In genomic region chr16:53773150-53773846, GRCh38 we compare ENCODE assay signal across 9 cellular contexts.
DNase-seq lines count a peak whose midpoint lies in the region; TF ChIP-seq lines count a peak whose summit lies in the region.
"Had no signal": no experiment of that assay in that cellular context is flagged by ENCODE, and none has a peak within 500 bp of the region (broad histone marks: within the 10 kb centered on the region; RNA-seq: fewer than 3 reads in every experiment).

No MANE protein-coding gene starts in this region.

- no peaks in the 10 kb centered on the region for H3K36me3 Mint-ChIP-seq in immature natural killer cell

- no peaks in the 10 kb centered on the region for H3K9me3 Mint-ChIP-seq in immature natural killer cell

- H3K9me3 ChIP-seq in OCI-LY7 (ENCODE audit: low read length) (no peaks in the 10 kb centered on the region), mucosa of rectum (ENCODE audit: control insufficient read depth in 2 of 2, low read length in 2 of 2) (no peaks in the 10 kb centered on the region)

- no peak overlapping the region for H3K27ac ChIP-seq in OCI-LY7 (ENCODE audit: low read depth, low read length, poor library complexity, severe bottlenecking)
- peak overlapping the region; percentile 5 to 50 for H3K27ac ChIP-seq in mucosa of rectum (ENCODE audit: low read depth in 2 of 2, low read length in 2 of 2)
- H3K27ac ChIP-seq: epithelial cell of prostate had no signal

- H3K4me3 ChIP-seq in AG04449 (ENCODE audit: low read depth, low read length) (no peak overlapping the region), GM12865 (ENCODE audit: low read depth, low read length) (no peak overlapping the region), OCI-LY7 (ENCODE audit: low read depth, low read length, poor library complexity, severe bottlenecking) (no peak overlapping the region), mucosa of rectum (ENCODE audit: low read length in 2 of 2) (no peak overlapping the region)

- POLR2A ChIA-PET in AG04449 (lab: Yijun Ruan, JAX) (interaction anchor here (0.5 to 1.0 kb wide), 2 partner anchors 512 to 1484 kb away, joined by 3 to 4 read pairs; no protein-coding TSS in a partner anchor), OCI-LY7 (lab: Charles Lee) (interaction anchor here (0.7 to 1.4 kb wide), 3 partner anchors 12 to 80 kb away, joined by 3 to 4 read pairs (median 4); no protein-coding TSS in a partner anchor)

- H3K4me2 ChIP-seq in OCI-LY7 (ENCODE audit: low read length) = no peak overlapping the region

- DNase-seq in AG04449 (ENCODE audit: low read depth, low spot score) = peak; percentile 28
- DNase-seq in GM12865 (ENCODE audit: low read depth) = peak; percentile 28
- DNase-seq in KBM-7 = peak; percentile 79
- DNase-seq in OCI-LY7 (ENCODE audit: low spot score) = peak; percentile 16
- DNase-seq in epidermal melanocyte (ENCODE audit: insufficient read length, low spot score) = peak; percentile 29
- no peak for DNase-seq in activated effector memory CD4-positive, alpha-beta T cell treated with Interleukin-2 at 50 U/mL for 16 hours
- DNase-seq in immature natural killer cell = no peak

- no peak overlapping the region for H2AFZ ChIP-seq in OCI-LY7 (ENCODE audit: low read length)

- in situ Hi-C loops in KBM-7 (cut with MboI; ENCODE audit: low pct_unique_long_range_greater_than_20kb, low sequenced_read_pairs) = no loop called here

- no peak overlapping the region for H3K9ac ChIP-seq in mucosa of rectum (ENCODE audit: low read depth in 1 of 2, low read length in 2 of 2)

- peaks cover 11% of the 10 kb centered on the region for H3K4me1 ChIP-seq in OCI-LY7 (ENCODE audit: insufficient read depth, low read length, poor library complexity, severe bottlenecking)
- peaks cover 29 to 44% of the 10 kb centered on the region in 2 donors for H3K4me1 ChIP-seq in mucosa of rectum (ENCODE audit: control insufficient read depth in 2 of 2, insufficient read depth in 2 of 2, low read length in 2 of 2)

- TF ChIP-seq CTCF in AG04449 (IDR thresholded peaks at IDR 0.05; ENCODE audit: insufficient read depth, low read length, missing control alignments) = peak; percentile 72
- peak; percentile 49 for TF ChIP-seq CTCF in GM12865 (IDR thresholded peaks at IDR 0.05; ENCODE audit: insufficient read depth, low read depth, low read length, missing control alignments)
- TF ChIP-seq CTCF in OCI-LY7 (conservative IDR thresholded peaks at IDR 0.05; ENCODE audit: low read length) = peak; percentile 71

- H3K27me3 Mint-ChIP-seq in immature natural killer cell (ENCODE audit: low read depth in 3 of 3) = no peaks in the 10 kb centered on the region

- no peaks in the 10 kb centered on the region for H3K27me3 ChIP-seq in mucosa of rectum (ENCODE audit: control insufficient read depth in 2 of 2, insufficient read depth in 2 of 2, low read length in 2 of 2)

- no peaks in the 10 kb centered on the region for H3K9me2 ChIP-seq in OCI-LY7 (ENCODE audit: insufficient read depth, low read length)

- H3K27ac Mint-ChIP-seq in immature natural killer cell = no peak overlapping the region

- CTCF ChIA-PET in AG04449 (lab: Yijun Ruan, JAX) = interaction anchor here (0.6 to 5.4 kb wide), 28 partner anchors 9 to 1692 kb away, joined by 3 to 54 read pairs (median 4); partner anchors contain the start of genes IRX3 and IRX5
- CTCF ChIA-PET in OCI-LY7 (lab: Charles Lee; ENCODE audit: unreplicated experiment) = interaction anchor here (1.1 kb wide), 1 partner anchor 19 kb away, joined by 3 read pairs; no protein-coding TSS in a partner anchor

- peaks cover 43% of the 10 kb centered on the region for H4K20me1 ChIP-seq in OCI-LY7 (ENCODE audit: insufficient read depth, low read length)

- BruUV-seq in OCI-LY7 (replicated peaks; lab: Mats Ljungman, UMichigan) = no TSS peak

- no peak overlapping the region for H3K4me3 Mint-ChIP-seq in immature natural killer cell

- H3K79me2 ChIP-seq in OCI-LY7 (ENCODE audit: insufficient read depth, low read depth, low read length) = no peaks in the 10 kb centered on the region

- peaks cover 2 to 11% of the 10 kb centered on the region in 2 donors for H3K4me1 Mint-ChIP-seq in immature natural killer cell

- intact Hi-C loops in OCI-LY7 (cut with micrococcal nuclease; ENCODE audit: unreplicated experiment) = no loop called here

- H3K36me3 ChIP-seq in OCI-LY7 (ENCODE audit: insufficient read depth, low read length) (no peaks in the 10 kb centered on the region), mucosa of rectum (ENCODE audit: control insufficient read depth in 2 of 2, insufficient read depth in 2 of 2, low read length in 2 of 2) (no peaks in the 10 kb centered on the region)

Comparison
In these comparisons a context has a peak if more than half of its experiments do, and no peak if none do; other contexts are left out.
1. DNase-seq: peak in AG04449 (single experiment), GM12865 (single experiment), KBM-7 (single experiment), OCI-LY7 (single experiment) and epidermal melanocyte (single experiment); none in activated effector memory CD4-positive, alpha-beta T cell treated with Interleukin-2 at 50 U/mL for 16 hours (single experiment) and immature natural killer cell (0 of 3).
2. Peak in every context shown above with its lines, with median percentiles within 50 percentile points of each other: CTCF ChIP-seq.